Comparison of ENCODE assay signal across 8 cellular contexts in genomic region chr2:202104286-202104870, GRCh38. TPM values are rescaled to one million over a fixed set of nuclear protein-coding genes. Genes with fewer than 3 reads are reported as not detected.
DNase-seq lines count a peak whose midpoint lies in the region; ATAC-seq, FAIRE-seq and TF ChIP-seq lines count a peak whose summit lies in the region.

No MANE protein-coding gene starts in this region.

- peak; percentile 40 for DNase-seq in COLO829 (ENCODE audit: low spot score)
- peak; percentile 47 to 88 for DNase-seq in HAP-1 (ENCODE audit: low spot score in 2 of 2)
- peak; percentile 23 for DNase-seq in RCC 7860 (ENCODE audit: low spot score)
- peak; percentile 80 for DNase-seq in choroid plexus epithelial cell (ENCODE audit: low read depth)
- DNase-seq in osteocyte (ENCODE audit: extremely low spot score, unreplicated experiment): no peak
- no peak for DNase-seq in NCI-H187 treated with DMSO at 0.1 percent for 48 hours (lab: John Stamatoyannopoulos, UW)

- in situ Hi-C loops in HAP-1 (cut with MboI; ENCODE audit: low sequenced_read_pairs): no loop called here

- peaks cover 3% of the 10 kb centered on the region; the same call in 1 of the 2 replicates for H3K9me3 ChIP-seq in HAP-1

- FAIRE-seq in RCC 7860 (lab: Jason Lieb, UNC): no peak

- H3K4me3 Mint-ChIP-seq in osteocyte (ENCODE audit: unreplicated experiment): no peak overlapping the region

- no peak overlapping the region for H3K27ac Mint-ChIP-seq in osteocyte (ENCODE audit: unreplicated experiment)

- H3K36me3 Mint-ChIP-seq in osteocyte (ENCODE audit: unreplicated experiment): no peaks in the 10 kb centered on the region

- ATAC-seq in GM18870 (IDR thresholded peaks at IDR 0.05; ENCODE audit: unreplicated experiment): no peak
- ATAC-seq in GM18868 (IDR thresholded peaks at IDR 0.05; ENCODE audit: unreplicated experiment): no peak

- no peaks in the 10 kb centered on the region for H3K9me3 Mint-ChIP-seq in osteocyte (ENCODE audit: unreplicated experiment)

- H3K36me3 ChIP-seq in HAP-1 (replicated peaks): no peaks in the 10 kb centered on the region

- H3K4me1 Mint-ChIP-seq in osteocyte (ENCODE audit: unreplicated experiment): peaks cover 5% of the 10 kb centered on the region

- H3K27me3 ChIP-seq in HAP-1 (ENCODE audit: low read depth): no peaks in the 10 kb centered on the region

- no peaks in the 10 kb centered on the region for H3K27me3 Mint-ChIP-seq in osteocyte (ENCODE audit: unreplicated experiment)

- H3K4me3 ChIP-seq in HAP-1 (no peak overlapping the region), choroid plexus epithelial cell (ENCODE audit: low read depth, low read length) (no peak overlapping the region)

- no peaks in the 10 kb centered on the region for H3K4me1 ChIP-seq in HAP-1

- peak; percentile 89 for TF ChIP-seq CTCF in choroid plexus epithelial cell (conservative IDR thresholded peaks at IDR 0.05; ENCODE audit: low read depth, low read length)
- TF ChIP-seq CTCF in osteocyte (IDR thresholded peaks at IDR 0.05): peak; percentile 62

RNA-seq across cellular contexts. Expression of gene KIAA2012, which starts 31.3 kb away (rescaled TPM):
- not detected in 2 replicates for total RNA-seq in osteocyte

Comparison
In these comparisons a context has a peak if more than half of its experiments do, and no peak if none do; other contexts are left out.
1. DNase-seq: peak in COLO829 (single experiment), HAP-1 (2 of 2), RCC 7860 (single experiment) and choroid plexus epithelial cell (single experiment); none in osteocyte (single experiment) and NCI-H187 treated with DMSO at 0.1 percent for 48 hours (single experiment).